ENCODE assay signal across 8 cellular contexts in genomic region chr21:28992526-28993292, GRCh38. TPM values are rescaled to one million over a fixed set of nuclear protein-coding genes. Genes with fewer than 3 reads are reported as not detected.
A peak's percentile ranks its signal among the peaks of the same experiment; 100 is the strongest.
DNase-seq lines count a peak whose midpoint lies in the region; ATAC-seq and TF ChIP-seq lines count a peak whose summit lies in the region.

Gene LTN1, minus strand, starts transcription at chr21:28992877. Its CDS starts 72 bp downstream, at chr21:28992805.

- peak within 1 kb of the TSS; percentile 96 for H3K27ac Mint-ChIP-seq in activated naive CD4-positive, alpha-beta T cell treated with anti-CD3 and anti-CD28 coated beads, Interleukin-2, amount 50 U/mL, for 24 hours

- TF ChIP-seq CTCF in GM06990 (IDR thresholded peaks at IDR 0.05; ENCODE audit: insufficient read depth, low read length, poor library complexity, severe bottlenecking) = no peak
- no peak for TF ChIP-seq CTCF in omental fat pad (IDR thresholded peaks at IDR 0.05)
- TF ChIP-seq CTCF in testis (IDR thresholded peaks at IDR 0.05) = no peak

- ATAC-seq in HG02588 (IDR thresholded peaks at IDR 0.05; ENCODE audit: unreplicated experiment) (peak; percentile 98), SK-N-SH treated with all-trans-retinoic acid at 6 μM for 48 hours (peak; percentile 98), omental fat pad (ENCODE audit: low FRiP score) (peak; percentile 100)

- intact Hi-C loops in testis (cut with DNase I; ENCODE audit: low total_unique reads) = no loop called here

- H3K9me3 Mint-ChIP-seq in activated naive CD4-positive, alpha-beta T cell treated with anti-CD3 and anti-CD28 coated beads, Interleukin-2, amount 50 U/mL, for 24 hours = no peaks in the 10 kb centered on the region

- WGBS in testis, 2 donors = 1% methylated on average over 34 to 43 of the region's 43 CpGs

- no peaks in the 10 kb centered on the region for H3K36me3 ChIP-seq in GM06990 (ENCODE audit: control insufficient read depth, insufficient read depth, low read length)
- no peaks in the 10 kb centered on the region for H3K36me3 ChIP-seq in testis (ENCODE audit: low read depth, missing control alignments)

- no peaks in the 10 kb centered on the region for H3K27me3 Mint-ChIP-seq in activated naive CD4-positive, alpha-beta T cell treated with anti-CD3 and anti-CD28 coated beads, Interleukin-2, amount 50 U/mL, for 24 hours

- H3K4me1 ChIP-seq in testis = peaks cover 7% of the 10 kb centered on the region

- peak within 1 kb of the TSS; percentile 77 to 88 for H3K27ac ChIP-seq in testis

- H3K4me3 ChIP-seq in GM06990 (replicated peaks; ENCODE audit: low read depth, low read length) = peak within 1 kb of the TSS; percentile 100
- peak within 1 kb of the TSS; percentile 84 to 86 for H3K4me3 ChIP-seq in testis

- H3K4me3 Mint-ChIP-seq in activated naive CD4-positive, alpha-beta T cell treated with anti-CD3 and anti-CD28 coated beads, Interleukin-2, amount 50 U/mL, for 24 hours = peak within 1 kb of the TSS; percentile 95

- no peaks in the 10 kb centered on the region for H3K27me3 ChIP-seq in GM06990 (replicated peaks; ENCODE audit: control insufficient read depth, insufficient read depth, low read length)
- no peaks in the 10 kb centered on the region for H3K27me3 ChIP-seq in testis

- peaks cover 50% of the 10 kb centered on the region for H3K4me1 Mint-ChIP-seq in activated naive CD4-positive, alpha-beta T cell treated with anti-CD3 and anti-CD28 coated beads, Interleukin-2, amount 50 U/mL, for 24 hours

- peak; percentile 96 for DNase-seq in GM06990 (ENCODE audit: extremely low read depth, insufficient read length)
- peak; percentile 98 for DNase-seq in NCI-H1092 (lab: John Stamatoyannopoulos, UW)
- DNase-seq in glomerular visceral epithelial cell (ENCODE audit: extremely low spot score) = peak; percentile 99
- peak; percentile 96 for DNase-seq in omental fat pad (ENCODE audit: low spot score)
- DNase-seq in testis = peak; percentile 99

- peaks cover 4% of the 10 kb centered on the region for H3K36me3 Mint-ChIP-seq in activated naive CD4-positive, alpha-beta T cell treated with anti-CD3 and anti-CD28 coated beads, Interleukin-2, amount 50 U/mL, for 24 hours

- H3K9me3 ChIP-seq in testis = no peaks in the 10 kb centered on the region

- no peak for TF ChIP-seq POLR2A in testis (IDR thresholded peaks at IDR 0.05)

TF ChIP-seq in SK-N-SH treated with all-trans-retinoic acid at 6 μM for 48 hours, 23 proteins besides CTCF, POLR2A, EP300 and RAD21:
- TF ChIP-seq TCF4 (CRISPR knock-in tag; IDR thresholded peaks at IDR 0.05; ENCODE audit: borderline replicate concordance) = no peak
- no peak for TF ChIP-seq TSHZ2 (CRISPR knock-in tag; IDR thresholded peaks at IDR 0.05)
- no peak for TF ChIP-seq PATZ1 (CRISPR knock-in tag; IDR thresholded peaks at IDR 0.05; ENCODE audit: borderline replicate concordance)
- TF ChIP-seq RARB (CRISPR knock-in tag; IDR thresholded peaks at IDR 0.05) = no peak
- no peak for TF ChIP-seq CSRNP3 (CRISPR knock-in tag; IDR thresholded peaks at IDR 0.05)
- no peak for TF ChIP-seq CREB5 (CRISPR knock-in tag; IDR thresholded peaks at IDR 0.05; ENCODE audit: low read depth)
- no peak for TF ChIP-seq ZFP3 (CRISPR knock-in tag; IDR thresholded peaks at IDR 0.05)
- TF ChIP-seq ARNTL (CRISPR knock-in tag; IDR thresholded peaks at IDR 0.05; ENCODE audit: borderline replicate concordance, low read depth) = no peak
- TF ChIP-seq ZNF70 (CRISPR knock-in tag; IDR thresholded peaks at IDR 0.05) = no peak
- TF ChIP-seq BACH2 (CRISPR knock-in tag; IDR thresholded peaks at IDR 0.05; ENCODE audit: borderline replicate concordance) = no peak
- no peak for TF ChIP-seq ISL1 (CRISPR knock-in tag; IDR thresholded peaks at IDR 0.05)
- TF ChIP-seq CSDC2 (CRISPR knock-in tag; IDR thresholded peaks at IDR 0.05) = no peak
- no peak for TF ChIP-seq ZNF565 (CRISPR knock-in tag; conservative IDR thresholded peaks at IDR 0.05; ENCODE audit: low read depth)

RNA-seq across cellular contexts. Expression of gene LTN1, which starts in this region (rescaled TPM):
- total RNA-seq in omental fat pad (10 to 100 TPM; 20.5 to 27.9 (median 21.4) TPM), testis (10 to 100 TPM; 34.1 to 47.2 TPM)
- polyA plus RNA-seq in testis (ENCODE audit: insufficient read depth, low read depth, low replicate concordance) = 22.1 TPM

Comparison
In these comparisons a context has a peak if more than half of its experiments do, and no peak if none do; other contexts are left out.
1. Peak in every context shown above with its lines: DNase-seq, ATAC-seq, H3K4me3 ChIP-seq and H3K27ac ChIP-seq.